8 cellular contexts compared by ENCODE assay signal in genomic region chr6:2244261-2245102, GRCh38. TPM values are rescaled to one million over a fixed set of nuclear protein-coding genes. Genes with fewer than 3 reads are reported as not detected.
DNase-seq lines count a peak whose midpoint lies in the region; ATAC-seq and TF ChIP-seq lines count a peak whose summit lies in the region.

No MANE protein-coding gene starts in this region.

- H3K27me3 ChIP-seq in AG04450 (ENCODE audit: control insufficient read depth, insufficient read depth, low read length) (no peaks in the 10 kb centered on the region), PC-3 (ENCODE audit: low read length) (no peaks in the 10 kb centered on the region), neuronal stem cell (ENCODE audit: control insufficient read depth in 3 of 3, insufficient read depth in 3 of 3, low read depth in 1 of 3, low read length in 3 of 3) (peaks cover 0 to 8% (median 2%) of the 10 kb centered on the region in 3 experiments)

- no peak for DNase-seq in AG04450 (ENCODE audit: low read depth, low spot score)
- DNase-seq in PC-3, result peak; percentile 52
- DNase-seq in epithelial cell of prostate (ENCODE audit: low read depth, low spot score), result no peak
- DNase-seq in neuronal stem cell (ENCODE audit: low spot score), result no peak
- DNase-seq in NAMALWA (ENCODE audit: low spot score), result no peak
- no peak for DNase-seq in effector CD8-positive, alpha-beta T cell (lab: John Stamatoyannopoulos, UW)
- no peak for DNase-seq in GM13976 (ENCODE audit: low spot score)

- H2BK15ac ChIP-seq in neuronal stem cell (ENCODE audit: low read length), result no peak overlapping the region

- no peak overlapping the region for H2BK5ac ChIP-seq in neuronal stem cell (ENCODE audit: low read length)

- H3K4ac ChIP-seq in neuronal stem cell (ENCODE audit: low read length), result no peak overlapping the region

- H3K4me2 ChIP-seq in PC-3 (ENCODE audit: low read length) (peak overlapping the region; percentile 95), neuronal stem cell (ENCODE audit: insufficient read depth, low read length, poor library complexity, severe bottlenecking) (peak overlapping the region; percentile 86)

- intact Hi-C loops in PC-3 (cut with micrococcal nuclease), result loop anchor here (5.0 kb wide), 1 partner anchor 37 kb away; no protein-coding TSS in a partner anchor

- H3K36me3 ChIP-seq in PC-3 (ENCODE audit: low read depth, low read length) (no peaks in the 10 kb centered on the region), neuronal stem cell (replicated peaks in 1 of 2; ENCODE audit: control insufficient read depth in 2 of 2, insufficient read depth in 2 of 2, low read length in 2 of 2) (no peaks in the 10 kb centered on the region)

- no peak overlapping the region for H4K8ac ChIP-seq in neuronal stem cell (ENCODE audit: low read depth, low read length)

- TF ChIP-seq CTCF in AG04450 (IDR thresholded peaks at IDR 0.05; ENCODE audit: low read depth, low read length) (no peak), PC-3 (conservative IDR thresholded peaks at IDR 0.05; ENCODE audit: low read depth, low read length) (no peak), GM13976 (IDR thresholded peaks at IDR 0.05; ENCODE audit: borderline replicate concordance, control extremely low read depth, extremely low read depth, insufficient read depth, missing control alignments) (no peak)

- H2BK12ac ChIP-seq in neuronal stem cell (ENCODE audit: low read length), result no peak overlapping the region

- H3K9ac ChIP-seq in PC-3 (ENCODE audit: low read length), result peak overlapping the region; percentile 89
- H3K9ac ChIP-seq in neuronal stem cell (ENCODE audit: low read depth, low read length, poor library complexity), result peak overlapping the region; percentile 93

- H4K20me1 ChIP-seq in PC-3 (ENCODE audit: low read length), result peaks cover 26% of the 10 kb centered on the region

- no peak overlapping the region for H3K27ac ChIP-seq in AG04450 (ENCODE audit: low read depth, low read length)
- peak overlapping the region; percentile 15; the same call in 1 of the 2 replicates for H3K27ac ChIP-seq in PC-3 (ENCODE audit: low read length)
- peak overlapping the region; percentile 76 for H3K27ac ChIP-seq in epithelial cell of prostate
- no peak overlapping the region for H3K27ac ChIP-seq in neuronal stem cell (replicated peaks; ENCODE audit: low read length)

- peak overlapping the region; percentile 42 for H3K14ac ChIP-seq in neuronal stem cell (ENCODE audit: low read length)

- peak overlapping the region; percentile 27 for H4K91ac ChIP-seq in neuronal stem cell (ENCODE audit: low read depth, low read length, poor library complexity)

- WGBS in neuronal stem cell (ENCODE audit: extremely low coverage in 2 of 2, insufficient read length in 2 of 2, insufficient replicate concordance in 1 of 2), 2 donors, result no CpG with 5 or more reads among the region's 32 CpGs

- no peak overlapping the region for H2BK120ac ChIP-seq in neuronal stem cell (ENCODE audit: low read depth, low read length)

- POLR2A ChIA-PET in AG04450 (lab: Yijun Ruan, JAX) (interaction anchor here (0.6 kb wide), 1 partner anchor 24 kb away, joined by 3 read pairs; no protein-coding TSS in a partner anchor), PC-3 (lab: Charles Lee; ENCODE audit: unreplicated experiment) (no interaction called here)

- no peaks in the 10 kb centered on the region for H3K9me3 ChIP-seq in AG04450 (ENCODE audit: control insufficient read depth, insufficient read depth, low read length)
- no peaks in the 10 kb centered on the region for H3K9me3 ChIP-seq in PC-3 (ENCODE audit: low read length)
- H3K9me3 ChIP-seq in neuronal stem cell (replicated peaks in 1 of 2; ENCODE audit: control insufficient read depth in 2 of 2, insufficient read depth in 1 of 2, low read depth in 1 of 2, low read length in 2 of 2), result no peaks in the 10 kb centered on the region

- ATAC-seq in GM21447 (IDR thresholded peaks at IDR 0.05; ENCODE audit: unreplicated experiment) (peak; percentile 21), PC-3 (peak; percentile 7)

- BruUV-seq in PC-3 (replicated peaks; lab: Mats Ljungman, UMichigan), result TSS peak; percentile 43

- in situ Hi-C loops in GM13976 (cut with MboI; ENCODE audit: low sequenced_read_pairs, unreplicated experiment), result no loop called here

- H3K79me1 ChIP-seq in neuronal stem cell (ENCODE audit: low read depth, low read length), result no peaks in the 10 kb centered on the region

- peaks cover 57% of the 10 kb centered on the region for H3K79me2 ChIP-seq in PC-3 (ENCODE audit: low read length)

- peaks cover 3% of the 10 kb centered on the region for H3F3A ChIP-seq in PC-3 (ENCODE audit: low read length, unreplicated experiment)

- CTCF ChIA-PET in AG04450 (lab: Charles Lee), result no interaction called here
- CTCF ChIA-PET in PC-3 (lab: Charles Lee), result interaction anchor here (1.1 kb wide), 1 partner anchor 36 kb away, joined by 4 read pairs; no protein-coding TSS in a partner anchor

- H2AK5ac ChIP-seq in neuronal stem cell (ENCODE audit: low read depth, low read length), result no peak overlapping the region

- H3K4me1 ChIP-seq in PC-3 (ENCODE audit: insufficient read depth, low read length) (peaks cover 29% of the 10 kb centered on the region), neuronal stem cell (ENCODE audit: control insufficient read depth in 2 of 2, insufficient read depth in 1 of 2, low read depth in 1 of 2, low read length in 2 of 2) (peaks cover 2 to 6% of the 10 kb centered on the region in 2 donors)

- peak overlapping the region; percentile 89 for H3K23ac ChIP-seq in neuronal stem cell (ENCODE audit: low read depth, low read length, poor library complexity)

- H3K4me3 ChIP-seq in AG04450 (ENCODE audit: low read depth, low read length), result peak overlapping the region; percentile 83
- H3K4me3 ChIP-seq in PC-3 (ENCODE audit: low read length), result peak overlapping the region; percentile 94
- H3K4me3 ChIP-seq in neuronal stem cell (ENCODE audit: low read length in 2 of 2), result peak overlapping the region; percentile 80 to 95

- no peaks in the 10 kb centered on the region for H3K9me2 ChIP-seq in PC-3 (replicated peaks; ENCODE audit: low read length)

- H2AFZ ChIP-seq in PC-3 (ENCODE audit: low read length) (peak overlapping the region; percentile 71), neuronal stem cell (ENCODE audit: low read length) (peak overlapping the region; percentile 100)

- H3K18ac ChIP-seq in neuronal stem cell (ENCODE audit: low read length), result no peak overlapping the region

RNA-seq across cellular contexts. Expression of gene GMDS, which starts 0.9 kb away (rescaled TPM):
- polyA plus RNA-seq in AG04450 (2011; rRNA removed), result 18.8 and 26.4 TPM in 2 replicates
- polyA minus RNA-seq in AG04450 (2011; rRNA and poly(A)+ RNA removed), result 8.7 and 11.9 TPM in 2 replicates
- total RNA-seq in PC-3 (2014; rRNA removed), result 18.3 and 21.0 TPM in 2 replicates
- 11.6 TPM for polyA plus RNA-seq in neuronal stem cell (2013, experiment 1 of 2)
- 12.4 TPM for polyA plus RNA-seq in neuronal stem cell (2013, experiment 2 of 2)

Comparison
In these comparisons a context has a peak if more than half of its experiments do, and no peak if none do; other contexts are left out.
1. H3K27ac ChIP-seq: peak in PC-3 (single experiment) and epithelial cell of prostate (single experiment); none in AG04450 (single experiment) and neuronal stem cell (single experiment).
2. Peak in every context shown above with its lines, with median percentiles within 50 percentile points of each other: H3K4me3 ChIP-seq.